16 cellular contexts compared by ENCODE assay signal in genomic region chr9:22169732-22170131, GRCh38.
DNase-seq lines count a peak whose midpoint lies in the region; ATAC-seq and TF ChIP-seq lines count a peak whose summit lies in the region.
"Had no signal": no experiment of that assay in that cellular context is flagged by ENCODE, and none has a peak within 500 bp of the region (broad histone marks: within the 10 kb centered on the region; RNA-seq: fewer than 3 reads in every experiment).

No MANE protein-coding gene starts in this region.

- H2AFZ ChIP-seq in hepatocyte, result no peak overlapping the region

- no peak overlapping the region for H3K4me3 Mint-ChIP-seq in stimulated activated memory B cell treated with anti-CD40 and anti-IgM and Interleukin-4, amounts not matched to agents 10 μg/mL and 1 μg/mL and 100 μg/mL, for 72 hours
- H3K4me3 Mint-ChIP-seq in natural killer cell treated with Interleukin-12 subunit alpha and Interleukin-12 subunit beta and Interleukin-15 and Interleukin-18, amount 100 ng/mL, for 72 hours, result no peak overlapping the region
- H3K4me3 Mint-ChIP-seq: activated CD4-positive, alpha-beta T cell treated with anti-CD3 and anti-CD28 coated beads for 36 hours had no signal

- no peaks in the 10 kb centered on the region for H3K27me3 Mint-ChIP-seq in stimulated activated memory B cell treated with anti-CD40 and anti-IgM and Interleukin-4, amounts not matched to agents 10 μg/mL and 1 μg/mL and 100 μg/mL, for 72 hours
- peaks cover 4 to 12% of the 10 kb centered on the region in 2 donors for H3K27me3 Mint-ChIP-seq in natural killer cell treated with Interleukin-12 subunit alpha and Interleukin-12 subunit beta and Interleukin-15 and Interleukin-18, amount 100 ng/mL, for 72 hours

- ATAC-seq in stimulated activated memory B cell treated with anti-CD40 and anti-IgM and Interleukin-4, amounts not matched to agents 10 μg/mL and 1 μg/mL and 100 μg/mL, for 72 hours, result no peak
- no peak for ATAC-seq in GM18511 (IDR thresholded peaks at IDR 0.05; ENCODE audit: unreplicated experiment)
- ATAC-seq in natural killer cell treated with Interleukin-12 subunit alpha and Interleukin-12 subunit beta and Interleukin-15 and Interleukin-18, amount 100 ng/mL, for 72 hours, result no peak
- ATAC-seq: activated CD4-positive, alpha-beta T cell treated with anti-CD3 and anti-CD28 coated beads for 36 hours had no signal

- H3K27ac Mint-ChIP-seq in stimulated activated memory B cell treated with anti-CD40 and anti-IgM and Interleukin-4, amounts not matched to agents 10 μg/mL and 1 μg/mL and 100 μg/mL, for 72 hours, result peak overlapping the region; percentile 87
- H3K27ac Mint-ChIP-seq in natural killer cell treated with Interleukin-12 subunit alpha and Interleukin-12 subunit beta and Interleukin-15 and Interleukin-18, amount 100 ng/mL, for 72 hours, result no peak overlapping the region
- H3K27ac Mint-ChIP-seq: activated CD4-positive, alpha-beta T cell treated with anti-CD3 and anti-CD28 coated beads for 36 hours had no signal

- whole genome bisulfite sequencing in hepatocyte (ENCODE audit: low lambda C conversion rate, missing lambda C conversion rate), result 55% methylated on average over 1 of the region's 1 CpG

- TF ChIP-seq CTCF in hepatocyte (IDR thresholded peaks at IDR 0.05; ENCODE audit: poor library complexity), result no peak

- DNase-seq in KBM-7, result peak; percentile 79
- DNase-seq in SIG-M5 (lab: John Stamatoyannopoulos, UW), result peak; percentile 47
- DNase-seq in hepatocyte (ENCODE audit: low spot score), result no peak
- DNase-seq in natural killer cell treated with Interleukin-12 subunit alpha and Interleukin-12 subunit beta and Interleukin-15 and Interleukin-18, amount 100 ng/mL, for 72 hours (ENCODE audit: low spot score), result no peak
- DNase-seq in SW480 (ENCODE audit: low spot score), result no peak
- DNase-seq: activated CD4-positive, alpha-beta T cell treated with anti-CD3 and anti-CD28 coated beads for 36 hours; activated CD8-positive, alpha-beta memory T cell treated with anti-CD3 and anti-CD28 coated beads, Interleukin-2, amount 50 U/mL, for 48 hours; activated naive CD4-positive, alpha-beta T cell; C1 segment of cervical spinal cord; dorsolateral prefrontal cortex; NCI-H1930; NCI-H526 treated with DMSO at 0.1 percent for 48 hours; T-helper 2 cell had no signal

- H3K36me3 ChIP-seq in hepatocyte (replicated peaks; ENCODE audit: insufficient read depth, low read depth), result no peaks in the 10 kb centered on the region
- H3K36me3 ChIP-seq: suprapubic skin had no signal

- H3K4me1 ChIP-seq in hepatocyte (ENCODE audit: insufficient read depth), result peaks cover 14% of the 10 kb centered on the region

- H3K36me3 Mint-ChIP-seq in stimulated activated memory B cell treated with anti-CD40 and anti-IgM and Interleukin-4, amounts not matched to agents 10 μg/mL and 1 μg/mL and 100 μg/mL, for 72 hours, result no peaks in the 10 kb centered on the region
- no peaks in the 10 kb centered on the region for H3K36me3 Mint-ChIP-seq in natural killer cell treated with Interleukin-12 subunit alpha and Interleukin-12 subunit beta and Interleukin-15 and Interleukin-18, amount 100 ng/mL, for 72 hours

- H4K20me1 ChIP-seq in hepatocyte (ENCODE audit: insufficient read depth, poor library complexity, severe bottlenecking), result no peaks in the 10 kb centered on the region

- H3K9me3 ChIP-seq in hepatocyte (ENCODE audit: low read depth), result no peaks in the 10 kb centered on the region
- H3K9me3 ChIP-seq: suprapubic skin had no signal

- H3K27ac ChIP-seq in hepatocyte, result peak overlapping the region; percentile 21
- H3K27ac ChIP-seq: dorsolateral prefrontal cortex, suprapubic skin had no signal

- H3K4me1 Mint-ChIP-seq in stimulated activated memory B cell treated with anti-CD40 and anti-IgM and Interleukin-4, amounts not matched to agents 10 μg/mL and 1 μg/mL and 100 μg/mL, for 72 hours, result peaks cover 33% of the 10 kb centered on the region
- no peaks in the 10 kb centered on the region for H3K4me1 Mint-ChIP-seq in natural killer cell treated with Interleukin-12 subunit alpha and Interleukin-12 subunit beta and Interleukin-15 and Interleukin-18, amount 100 ng/mL, for 72 hours (ENCODE audit: low read depth in 2 of 2)
- H3K4me1 Mint-ChIP-seq: activated CD4-positive, alpha-beta T cell treated with anti-CD3 and anti-CD28 coated beads for 36 hours had no signal

- no peaks in the 10 kb centered on the region for H3K9me3 Mint-ChIP-seq in stimulated activated memory B cell treated with anti-CD40 and anti-IgM and Interleukin-4, amounts not matched to agents 10 μg/mL and 1 μg/mL and 100 μg/mL, for 72 hours
- no peaks in the 10 kb centered on the region for H3K9me3 Mint-ChIP-seq in natural killer cell treated with Interleukin-12 subunit alpha and Interleukin-12 subunit beta and Interleukin-15 and Interleukin-18, amount 100 ng/mL, for 72 hours

- H3K4me3 ChIP-seq in hepatocyte, result no peak overlapping the region
- H3K4me3 ChIP-seq: dorsolateral prefrontal cortex, suprapubic skin had no signal

- H3K4me2 ChIP-seq in hepatocyte, result no peak overlapping the region

- H3K9me2 ChIP-seq in hepatocyte (replicated peaks; ENCODE audit: insufficient read depth), result no peaks in the 10 kb centered on the region

- H3K27me3 ChIP-seq in hepatocyte, result no peaks in the 10 kb centered on the region
- H3K27me3 ChIP-seq: dorsolateral prefrontal cortex, suprapubic skin had no signal

- in situ Hi-C loops in KBM-7 (cut with MboI; ENCODE audit: low pct_unique_long_range_greater_than_20kb, low sequenced_read_pairs), result no loop called here

- no peaks in the 10 kb centered on the region for H3K79me2 ChIP-seq in hepatocyte

Comparison
In these comparisons a context has a peak if more than half of its experiments do, and no peak if none do; other contexts are left out.
1. DNase-seq: peak in KBM-7 (single experiment) and SIG-M5 (single experiment); none in hepatocyte (single experiment), natural killer cell treated with Interleukin-12 subunit alpha and Interleukin-12 subunit beta and Interleukin-15 and Interleukin-18, amount 100 ng/mL, for 72 hours (single experiment) and SW480 (single experiment).